In genomic region chr10:8595140-8595539, GRCh38 we compare ENCODE assay signal across 34 cellular contexts.
"Had no signal": no experiment of that assay in that cellular context is flagged by ENCODE, and none has a peak within 500 bp of the region (broad histone marks: within the 10 kb centered on the region; RNA-seq: fewer than 3 reads in every experiment).

No MANE protein-coding gene starts in this region.

- H3K4me1 Mint-ChIP-seq: activated CD4-positive, alpha-beta T cell treated with anti-CD3 and anti-CD28 coated beads, Interleukin-2, amount 10 ng/mL, durations not matched to agents 24 days and 14 days; activated naive CD4-positive, alpha-beta T cell treated with anti-CD3 and anti-CD28 coated beads, Interleukin-2, amount 50 U/mL, for 24 hours; activated naive CD8-positive, alpha-beta T cell treated with anti-CD3 and anti-CD28 coated beads, Interleukin-2, amount 10 ng/mL, durations not matched to agents 7 days and 5 days had no signal

- H3K36me3 Mint-ChIP-seq: activated naive CD4-positive, alpha-beta T cell treated with anti-CD3 and anti-CD28 coated beads, Interleukin-2, amount 50 U/mL, for 24 hours; activated naive CD8-positive, alpha-beta T cell treated with anti-CD3 and anti-CD28 coated beads, Interleukin-2, amount 10 ng/mL, durations not matched to agents 7 days and 5 days had no signal

- DNase-seq: activated CD4-positive, alpha-beta T cell treated with anti-CD3 and anti-CD28 coated beads, Interleukin-2, amount 10 ng/mL, durations not matched to agents 24 days and 14 days; activated CD4-positive, alpha-beta T cell treated with anti-CD3 and anti-CD28 coated beads, Interleukin-2, amount 50 U/mL, for 4 hours; activated CD8-positive, alpha-beta T cell treated with anti-CD3 and anti-CD28 coated beads for 36 hours; activated gamma-delta T cell; activated naive CD4-positive, alpha-beta T cell treated with Interleukin-2 at 50 U/mL for 16 hours; activated naive CD8-positive, alpha-beta T cell treated with anti-CD3 and anti-CD28 coated beads, Interleukin-2, amount 10 ng/mL, durations not matched to agents 7 days and 5 days; activated T-cell treated with anti-CD3 and anti-CD28 coated beads, Interleukin-2, amount 50 U/mL, for 24 hours; amygdala; Kasumi-1; KG1; MM.1S; MV-4-11; NCI-H1092; NCI-H1417; NCI-H146; NCI-H187; NCI-H2029 treated with DMSO at 0.1 percent for 48 hours; NCI-H2107; NCI-H2171; NCI-H510A; NCI-H526; NCI-H748 treated with DMSO at 0.1 percent for 48 hours; NK-92 treated with Interleukin-12 subunit alpha and Interleukin-12 subunit beta, amount 100 ng/mL, for 24 hours; PC-3; Peyer's patch; RPMI8226; SHP77 treated with DMSO at 0.1 percent for 48 hours; SK-N-SH had no signal

- H3K9ac ChIP-seq: SK-N-SH had no signal

- H3K9me3 Mint-ChIP-seq: activated CD4-positive, alpha-beta T cell treated with anti-CD3 and anti-CD28 coated beads, Interleukin-2, amount 10 ng/mL, durations not matched to agents 24 days and 14 days; activated CD8-positive, alpha-beta T cell treated with anti-CD3 and anti-CD28 coated beads for 36 hours; activated naive CD4-positive, alpha-beta T cell treated with anti-CD3 and anti-CD28 coated beads, Interleukin-2, amount 50 U/mL, for 24 hours; activated naive CD8-positive, alpha-beta T cell treated with anti-CD3 and anti-CD28 coated beads, Interleukin-2, amount 10 ng/mL, durations not matched to agents 7 days and 5 days; activated T-cell treated with anti-CD3 and anti-CD28 coated beads, Interleukin-2, amount 50 U/mL, for 24 hours; activated T-helper 2 cell treated with anti-CD3 and anti-CD28 coated beads, Interferon-gamma antibody, Interleukin-2, Interleukin-4, amounts not matched to agents 10 μg/mL and 5 μg/mL and 100 μg/mL, durations not matched to agents 14 hours and 24 hours and 36 hours; T-helper 1 cell treated with Interleukin-12 subunit alpha and Interleukin-12 subunit beta and Interleukin-4 antibody, amounts not matched to agents 30 μg/mL and 1 μg/mL, for 36 hours; T-helper 2 cell treated with Interferon-gamma antibody and Interleukin-4, amounts not matched to agents 5 μg/mL and 100 μg/mL, for 36 hours had no signal

- H3K4me3 Mint-ChIP-seq: activated CD4-positive, alpha-beta T cell treated with anti-CD3 and anti-CD28 coated beads, Interleukin-2, amount 10 ng/mL, durations not matched to agents 24 days and 14 days; activated CD8-positive, alpha-beta T cell treated with anti-CD3 and anti-CD28 coated beads for 36 hours; activated naive CD4-positive, alpha-beta T cell treated with anti-CD3 and anti-CD28 coated beads, Interleukin-2, amount 50 U/mL, for 24 hours; activated naive CD8-positive, alpha-beta T cell treated with anti-CD3 and anti-CD28 coated beads, Interleukin-2, amount 10 ng/mL, durations not matched to agents 7 days and 5 days; activated T-cell treated with anti-CD3 and anti-CD28 coated beads, Interleukin-2, amount 50 U/mL, for 24 hours; T-helper 1 cell treated with Interleukin-12 subunit alpha and Interleukin-12 subunit beta and Interleukin-4 antibody, amounts not matched to agents 30 μg/mL and 1 μg/mL, for 36 hours; T-helper 2 cell treated with Interferon-gamma antibody and Interleukin-4, amounts not matched to agents 5 μg/mL and 100 μg/mL, for 36 hours had no signal

- H3K27ac ChIP-seq: ascending aorta, Peyer's patch, SJSA1 had no signal

- H3K9me3 ChIP-seq: ascending aorta, Peyer's patch, SJSA1, SK-N-SH had no signal

- H3K27me3 ChIP-seq: ascending aorta, Peyer's patch, SJSA1 had no signal

- H3K4me2 ChIP-seq: SK-N-SH had no signal

- H3K4me3 ChIP-seq: ascending aorta, Peyer's patch, SJSA1 had no signal

- ATAC-seq: activated CD8-positive, alpha-beta T cell treated with anti-CD3 and anti-CD28 coated beads for 36 hours; PC-3 had no signal

- H3K27ac Mint-ChIP-seq: activated CD4-positive, alpha-beta T cell treated with anti-CD3 and anti-CD28 coated beads, Interleukin-2, amount 10 ng/mL, durations not matched to agents 24 days and 14 days; activated CD8-positive, alpha-beta T cell treated with anti-CD3 and anti-CD28 coated beads for 36 hours; activated naive CD4-positive, alpha-beta T cell treated with anti-CD3 and anti-CD28 coated beads, Interleukin-2, amount 50 U/mL, for 24 hours; activated naive CD8-positive, alpha-beta T cell treated with anti-CD3 and anti-CD28 coated beads, Interleukin-2, amount 10 ng/mL, durations not matched to agents 7 days and 5 days; activated T-cell treated with anti-CD3 and anti-CD28 coated beads, Interleukin-2, amount 50 U/mL, for 24 hours; activated T-helper 2 cell treated with anti-CD3 and anti-CD28 coated beads, Interferon-gamma antibody, Interleukin-2, Interleukin-4, amounts not matched to agents 10 μg/mL and 5 μg/mL and 100 μg/mL, durations not matched to agents 14 hours and 24 hours and 36 hours; T-helper 1 cell treated with Interleukin-12 subunit alpha and Interleukin-12 subunit beta and Interleukin-4 antibody, amounts not matched to agents 30 μg/mL and 1 μg/mL, for 36 hours; T-helper 2 cell treated with Interferon-gamma antibody and Interleukin-4, amounts not matched to agents 5 μg/mL and 100 μg/mL, for 36 hours had no signal

- H3K36me3 ChIP-seq: ascending aorta, Peyer's patch, SJSA1 had no signal

- H3K4me1 ChIP-seq: ascending aorta, Peyer's patch, SJSA1 had no signal
